29 cellular contexts compared by ENCODE assay signal in genomic region chrX:110008001-110008635, GRCh38. TPM values are rescaled to one million over a fixed set of nuclear protein-coding genes. Genes with fewer than 3 reads are reported as not detected.
DNase-seq lines count a peak whose midpoint lies in the region; ATAC-seq and TF ChIP-seq lines count a peak whose summit lies in the region.
"Had no signal": no experiment of that assay in that cellular context is flagged by ENCODE, and none has a peak within 500 bp of the region (broad histone marks: within the 10 kb centered on the region; RNA-seq: fewer than 3 reads in every experiment).

No MANE protein-coding gene starts in this region.

- no peak overlapping the region for H2AFZ ChIP-seq in trophoblast cell (ENCODE audit: insufficient read depth, low read length, poor library complexity)

- H3K27ac Mint-ChIP-seq in glutamatergic neuron (ENCODE audit: unreplicated experiment), result peak overlapping the region; percentile 86
- H3K27ac Mint-ChIP-seq: activated naive CD4-positive, alpha-beta T cell treated with anti-CD3 and anti-CD28 coated beads, Interleukin-2, amount 50 U/mL, for 24 hours had no signal

- peaks cover under 1% of the 10 kb centered on the region for H3K79me2 ChIP-seq in trophoblast cell (ENCODE audit: control insufficient read depth, insufficient read depth, low read length, poor library complexity)

- no peak overlapping the region for H3K27ac ChIP-seq in trophoblast cell (ENCODE audit: low read depth, low read length)
- H3K27ac ChIP-seq: BLaER1 treated with 17β-estradiol and CSF1 and Interleukin-3, amounts not matched to agents 10 nM and 100 nM; brain microvascular endothelial cell; dorsolateral prefrontal cortex; esophagus squamous epithelium; foreskin keratinocyte had no signal

- no peaks in the 10 kb centered on the region for H3K27me3 ChIP-seq in trophoblast cell (ENCODE audit: insufficient read depth, low read length)
- H3K27me3 ChIP-seq: brain microvascular endothelial cell, esophagus squamous epithelium, foreskin keratinocyte, right atrium auricular region had no signal

- peak; percentile 30 for DNase-seq in NCI-H524 treated with DMSO at 0.1 percent for 48 hours (lab: John Stamatoyannopoulos, UW)
- DNase-seq in glutamatergic neuron, result no peak
- DNase-seq in HUDEP-2 (lab: John Stamatoyannopoulos, UW; ENCODE audit: unreplicated experiment in 76 of 76), result no peak
- no peak for DNase-seq in NCI-H748 treated with DMSO at 0.1 percent for 48 hours (lab: John Stamatoyannopoulos, UW)
- DNase-seq in trophoblast cell, result no peak
- no peak for DNase-seq in A172 (ENCODE audit: low spot score)
- DNase-seq: amniotic stem cell; brain microvascular endothelial cell; COR-L47; DMS79 treated with DMSO at 0.1 percent for 48 hours; dorsolateral prefrontal cortex; esophagus squamous epithelium; foreskin keratinocyte; GDM1; heart right ventricle; Karpas-422; kidney; NCI-H1417 treated with DMSO at 0.1 percent for 48 hours; NCI-H2081; small intestine; stimulated activated CD4-positive, alpha-beta T cell treated with anti-CD3 and anti-CD28 coated beads, Interleukin-1b, Interleukin-23, amount 100 ng/mL, for 48 hours; stimulated activated naive CD4-positive, alpha-beta T cell treated with Interleukin-2 at 50 U/mL for 16 hours had no signal

- no peak overlapping the region for H4K91ac ChIP-seq in trophoblast cell (ENCODE audit: low read depth, low read length)

- no peak overlapping the region for H3K14ac ChIP-seq in trophoblast cell (ENCODE audit: low read length)

- peaks cover 9 to 25% of the 10 kb centered on the region in 2 experiments for H3K4me1 ChIP-seq in trophoblast cell (ENCODE audit: control insufficient read depth in 1 of 2, insufficient read depth in 2 of 2, low read length in 2 of 2)

- peaks cover 5% of the 10 kb centered on the region for H3K27me3 Mint-ChIP-seq in glutamatergic neuron (ENCODE audit: unreplicated experiment)
- H3K27me3 Mint-ChIP-seq: activated naive CD4-positive, alpha-beta T cell treated with anti-CD3 and anti-CD28 coated beads, Interleukin-2, amount 50 U/mL, for 24 hours had no signal

- H3K23ac ChIP-seq in trophoblast cell (ENCODE audit: low read length), result no peak overlapping the region

- no peak overlapping the region for H4K8ac ChIP-seq in trophoblast cell (ENCODE audit: low read depth, low read length)

- WGBS in trophoblast cell (ENCODE audit: extremely low coverage, insufficient coverage, insufficient read length), result no CpG with 5 or more reads among the region's 3 CpGs

- peaks cover 8% of the 10 kb centered on the region for H3K9me3 Mint-ChIP-seq in glutamatergic neuron (ENCODE audit: unreplicated experiment)
- H3K9me3 Mint-ChIP-seq: activated naive CD4-positive, alpha-beta T cell treated with anti-CD3 and anti-CD28 coated beads, Interleukin-2, amount 50 U/mL, for 24 hours had no signal

- H2BK5ac ChIP-seq in trophoblast cell (ENCODE audit: low read depth, low read length, poor library complexity), result no peak overlapping the region

- no peak overlapping the region for H3K4ac ChIP-seq in trophoblast cell (ENCODE audit: low read depth, low read length)

- H3K9me3 ChIP-seq in trophoblast cell (ENCODE audit: insufficient read depth, low read depth, low read length), result no peaks in the 10 kb centered on the region
- H3K9me3 ChIP-seq: esophagus squamous epithelium, heart right ventricle, right atrium auricular region had no signal

- ATAC-seq in GM18502 (IDR thresholded peaks at IDR 0.05; ENCODE audit: poor library complexity, unreplicated experiment) (peak; percentile 48), GM21360 (IDR thresholded peaks at IDR 0.05; ENCODE audit: unreplicated experiment) (peak; percentile 43)
- ATAC-seq: foreskin keratinocyte, heart right ventricle, HepG2, Right ventricle myocardium inferior had no signal

- no peak overlapping the region for H3K4me3 ChIP-seq in trophoblast cell (ENCODE audit: low read depth, low read length)
- H3K4me3 ChIP-seq: BLaER1 treated with 17β-estradiol and CSF1 and Interleukin-3, amounts not matched to agents 10 nM and 100 nM; dorsolateral prefrontal cortex; esophagus squamous epithelium; heart right ventricle; right atrium auricular region had no signal

- no peak overlapping the region for H3K18ac ChIP-seq in trophoblast cell (ENCODE audit: low read length)

- H2BK120ac ChIP-seq in trophoblast cell (ENCODE audit: insufficient read depth, low read length, poor library complexity), result no peak overlapping the region

- no peak overlapping the region for H4K12ac ChIP-seq in trophoblast cell (ENCODE audit: low read depth, low read length)

- no peak overlapping the region for H2BK12ac ChIP-seq in trophoblast cell (ENCODE audit: low read length)

- peaks cover 1% of the 10 kb centered on the region for H3K79me1 ChIP-seq in trophoblast cell (ENCODE audit: low read length)

- no peak overlapping the region for H3K9ac ChIP-seq in trophoblast cell (ENCODE audit: low read length)
- H3K9ac ChIP-seq: BLaER1 treated with 17β-estradiol and CSF1 and Interleukin-3, amounts not matched to agents 10 nM and 100 nM had no signal

- H2AK5ac ChIP-seq in trophoblast cell (ENCODE audit: low read length), result no peak overlapping the region

- no peak for TF ChIP-seq CTCF in glutamatergic neuron (IDR thresholded peaks at IDR 0.05; ENCODE audit: partially characterized antibody, unreplicated experiment)

- H3K4me1 Mint-ChIP-seq in glutamatergic neuron (ENCODE audit: low read depth, unreplicated experiment), result peaks cover 42% of the 10 kb centered on the region

- no peak overlapping the region for H3K4me2 ChIP-seq in trophoblast cell (ENCODE audit: low read length)

- no peaks in the 10 kb centered on the region for H3K36me3 ChIP-seq in trophoblast cell (ENCODE audit: control insufficient read depth in 1 of 2, insufficient read depth in 2 of 2, low read length in 2 of 2)
- H3K36me3 ChIP-seq: brain microvascular endothelial cell, esophagus squamous epithelium had no signal

- H3K4me3 Mint-ChIP-seq in glutamatergic neuron (ENCODE audit: unreplicated experiment), result peak overlapping the region; percentile 59
- H3K4me3 Mint-ChIP-seq: activated naive CD4-positive, alpha-beta T cell treated with anti-CD3 and anti-CD28 coated beads, Interleukin-2, amount 50 U/mL, for 24 hours had no signal

- no peaks in the 10 kb centered on the region for H3K36me3 Mint-ChIP-seq in glutamatergic neuron (ENCODE audit: unreplicated experiment)

RNA-seq across cellular contexts. Expression of gene TMEM164, which starts 5.2 kb away (rescaled TPM):
- 56.6 TPM for total RNA-seq in glutamatergic neuron (ENCODE audit: unreplicated experiment)
- 10.4 and 10.8 TPM in 2 replicates for polyA plus RNA-seq in trophoblast cell (2013)
- 6.5 and 9.6 TPM in 2 replicates for total RNA-seq in A172 (2014; rRNA removed; shearing (Covaris generic))
